Comparison of ENCODE assay signal across 1 cellular context in the genomic region with DNA sequence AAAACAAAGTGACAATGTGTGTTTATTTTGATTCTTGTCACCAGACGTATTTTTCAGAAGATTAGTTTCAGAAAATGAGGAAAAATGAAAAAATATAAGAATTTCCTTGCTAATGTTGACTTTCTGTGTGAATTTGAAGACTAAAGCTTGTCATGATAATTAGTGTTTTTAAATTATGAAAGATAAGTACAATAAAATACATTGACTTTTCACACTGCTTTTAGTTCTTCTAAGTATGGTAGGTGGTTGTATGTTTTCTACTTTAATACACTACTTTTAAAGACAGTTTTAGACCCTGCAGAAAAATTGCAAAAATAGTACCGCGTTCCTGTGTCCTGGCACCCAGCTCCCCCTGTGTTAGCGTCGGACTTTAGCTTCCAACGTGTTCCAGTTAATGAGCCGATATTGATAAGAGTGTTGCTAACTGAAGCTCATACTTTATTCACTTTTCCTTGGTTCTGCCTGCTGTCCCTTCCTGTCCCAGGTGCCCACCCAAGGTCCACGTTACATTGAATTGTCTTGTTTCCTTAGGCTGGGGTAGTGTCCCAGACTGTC.
TF ChIP-seq lines count a peak whose summit lies in the region.

No MANE protein-coding gene starts in this region.

TF ChIP-seq in K562, 482 proteins besides CTCF, POLR2A, EP300 and RAD21 (continued from another document):
- TF ChIP-seq, protein P1, sequence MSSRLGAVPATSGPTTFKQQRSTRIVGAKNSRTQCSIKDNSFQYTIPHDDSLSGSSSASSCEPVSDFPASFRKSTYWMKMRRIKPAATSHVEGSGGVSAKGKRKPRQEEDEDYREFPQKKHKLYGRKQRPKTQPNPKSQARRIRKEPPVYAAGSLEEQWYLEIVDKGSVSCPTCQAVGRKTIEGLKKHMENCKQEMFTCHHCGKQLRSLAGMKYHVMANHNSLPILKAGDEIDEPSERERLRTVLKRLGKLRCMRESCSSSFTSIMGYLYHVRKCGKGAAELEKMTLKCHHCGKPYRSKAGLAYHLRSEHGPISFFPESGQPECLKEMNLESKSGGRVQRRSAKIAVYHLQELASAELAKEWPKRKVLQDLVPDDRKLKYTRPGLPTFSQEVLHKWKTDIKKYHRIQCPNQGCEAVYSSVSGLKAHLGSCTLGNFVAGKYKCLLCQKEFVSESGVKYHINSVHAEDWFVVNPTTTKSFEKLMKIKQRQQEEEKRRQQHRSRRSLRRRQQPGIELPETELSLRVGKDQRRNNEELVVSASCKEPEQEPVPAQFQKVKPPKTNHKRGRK (tag; IDR thresholded peaks at IDR 0.05), result 0 out of 2 replicates have a peak, but pooled peaks have one; percentile 29
- TF ChIP-seq TARDBP (IDR thresholded peaks at IDR 0.05) (no peak), U2AF2 (optimal IDR thresholded peaks at IDR 0.05; ENCODE audit: low read depth, low read length) (no peak), ARID1B (IDR thresholded peaks at IDR 0.05) (0 out of 2 replicates have a peak, but pooled peaks have one; percentile 0), NFATC3 (IDR thresholded peaks at IDR 0.05) (no peak), EWSR1 (IDR thresholded peaks at IDR 0.05; ENCODE audit: borderline replicate concordance, low read depth, partially characterized antibody) (no peak), CEBPG (CRISPR knock-in tag; IDR thresholded peaks at IDR 0.05) (no peak), CEBPG (tag; conservative IDR thresholded peaks at IDR 0.05 in 1 of 2, IDR thresholded peaks at IDR 0.05 in 1 of 2) (no peak), ESRRB (CRISPR knock-in tag; IDR thresholded peaks at IDR 0.05; ENCODE audit: borderline replicate concordance) (no peak), CXXC5 (CRISPR knock-in tag; IDR thresholded peaks at IDR 0.05) (no peak), RBM22 (IDR thresholded peaks at IDR 0.05; ENCODE audit: low read depth, low read length, poor library complexity, severe bottlenecking) (no peak), ZNF444 (CRISPR knock-in tag; IDR thresholded peaks at IDR 0.05) (no peak), POLR2AphosphoS2 (IDR thresholded peaks at IDR 0.05; ENCODE audit: low read length) (no peak), SREBF1 (IDR thresholded peaks at IDR 0.05; ENCODE audit: borderline replicate concordance, low read depth, low read length) (no peak), EP400 (IDR thresholded peaks at IDR 0.05) (peak; percentile 8; the same call in 1 of the 2 replicates), PTRF (tag; IDR thresholded peaks at IDR 0.05) (no peak), GTF2E2 (tag; IDR thresholded peaks at IDR 0.05) (no peak), ZZZ3 (IDR thresholded peaks at IDR 0.05) (no peak), HSF4 (CRISPR knock-in tag; IDR thresholded peaks at IDR 0.05; ENCODE audit: borderline replicate concordance) (no peak), FOXK2 (conservative IDR thresholded peaks at IDR 0.05 in 1 of 2, IDR thresholded peaks at IDR 0.05 in 1 of 2; ENCODE audit: low read depth in 2 of 2) (no peak), KHSRP (IDR thresholded peaks at IDR 0.05) (no peak)
- TF ChIP-seq, protein P2, sequence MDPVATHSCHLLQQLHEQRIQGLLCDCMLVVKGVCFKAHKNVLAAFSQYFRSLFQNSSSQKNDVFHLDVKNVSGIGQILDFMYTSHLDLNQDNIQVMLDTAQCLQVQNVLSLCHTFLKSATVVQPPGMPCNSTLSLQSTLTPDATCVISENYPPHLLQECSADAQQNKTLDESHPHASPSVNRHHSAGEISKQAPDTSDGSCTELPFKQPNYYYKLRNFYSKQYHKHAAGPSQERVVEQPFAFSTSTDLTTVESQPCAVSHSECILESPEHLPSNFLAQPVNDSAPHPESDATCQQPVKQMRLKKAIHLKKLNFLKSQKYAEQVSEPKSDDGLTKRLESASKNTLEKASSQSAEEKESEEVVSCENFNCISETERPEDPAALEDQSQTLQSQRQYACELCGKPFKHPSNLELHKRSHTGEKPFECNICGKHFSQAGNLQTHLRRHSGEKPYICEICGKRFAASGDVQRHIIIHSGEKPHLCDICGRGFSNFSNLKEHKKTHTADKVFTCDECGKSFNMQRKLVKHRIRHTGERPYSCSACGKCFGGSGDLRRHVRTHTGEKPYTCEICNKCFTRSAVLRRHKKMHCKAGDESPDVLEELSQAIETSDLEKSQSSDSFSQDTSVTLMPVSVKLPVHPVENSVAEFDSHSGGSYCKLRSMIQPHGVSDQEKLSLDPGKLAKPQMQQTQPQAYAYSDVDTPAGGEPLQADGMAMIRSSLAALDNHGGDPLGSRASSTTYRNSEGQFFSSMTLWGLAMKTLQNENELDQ (CRISPR knock-in tag; IDR thresholded peaks at IDR 0.05; ENCODE audit: borderline replicate concordance), result no peak
- TF ChIP-seq, protein P3, sequence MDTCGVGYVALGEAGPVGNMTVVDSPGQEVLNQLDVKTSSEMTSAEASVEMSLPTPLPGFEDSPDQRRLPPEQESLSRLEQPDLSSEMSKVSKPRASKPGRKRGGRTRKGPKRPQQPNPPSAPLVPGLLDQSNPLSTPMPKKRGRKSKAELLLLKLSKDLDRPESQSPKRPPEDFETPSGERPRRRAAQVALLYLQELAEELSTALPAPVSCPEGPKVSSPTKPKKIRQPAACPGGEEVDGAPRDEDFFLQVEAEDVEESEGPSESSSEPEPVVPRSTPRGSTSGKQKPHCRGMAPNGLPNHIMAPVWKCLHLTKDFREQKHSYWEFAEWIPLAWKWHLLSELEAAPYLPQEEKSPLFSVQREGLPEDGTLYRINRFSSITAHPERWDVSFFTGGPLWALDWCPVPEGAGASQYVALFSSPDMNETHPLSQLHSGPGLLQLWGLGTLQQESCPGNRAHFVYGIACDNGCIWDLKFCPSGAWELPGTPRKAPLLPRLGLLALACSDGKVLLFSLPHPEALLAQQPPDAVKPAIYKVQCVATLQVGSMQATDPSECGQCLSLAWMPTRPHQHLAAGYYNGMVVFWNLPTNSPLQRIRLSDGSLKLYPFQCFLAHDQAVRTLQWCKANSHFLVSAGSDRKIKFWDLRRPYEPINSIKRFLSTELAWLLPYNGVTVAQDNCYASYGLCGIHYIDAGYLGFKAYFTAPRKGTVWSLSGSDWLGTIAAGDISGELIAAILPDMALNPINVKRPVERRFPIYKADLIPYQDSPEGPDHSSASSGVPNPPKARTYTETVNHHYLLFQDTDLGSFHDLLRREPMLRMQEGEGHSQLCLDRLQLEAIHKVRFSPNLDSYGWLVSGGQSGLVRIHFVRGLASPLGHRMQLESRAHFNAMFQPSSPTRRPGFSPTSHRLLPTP (IDR thresholded peaks at IDR 0.05; ENCODE audit: borderline replicate concordance, extremely low read depth, insufficient read length), result no peak
- TF ChIP-seq, protein P4, sequence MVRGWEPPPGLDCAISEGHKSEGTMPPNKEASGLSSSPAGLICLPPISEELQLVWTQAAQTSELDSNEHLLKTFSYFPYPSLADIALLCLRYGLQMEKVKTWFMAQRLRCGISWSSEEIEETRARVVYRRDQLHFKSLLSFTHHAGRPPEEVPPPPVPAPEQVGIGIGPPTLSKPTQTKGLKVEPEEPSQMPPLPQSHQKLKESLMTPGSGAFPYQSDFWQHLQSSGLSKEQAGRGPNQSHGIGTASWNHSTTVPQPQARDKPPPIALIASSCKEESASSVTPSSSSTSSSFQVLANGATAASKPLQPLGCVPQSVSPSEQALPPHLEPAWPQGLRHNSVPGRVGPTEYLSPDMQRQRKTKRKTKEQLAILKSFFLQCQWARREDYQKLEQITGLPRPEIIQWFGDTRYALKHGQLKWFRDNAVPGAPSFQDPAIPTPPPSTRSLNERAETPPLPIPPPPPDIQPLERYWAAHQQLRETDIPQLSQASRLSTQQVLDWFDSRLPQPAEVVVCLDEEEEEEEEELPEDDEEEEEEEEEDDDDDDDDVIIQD (CRISPR knock-in tag; IDR thresholded peaks at IDR 0.05), result no peak
- TF ChIP-seq, protein P5, sequence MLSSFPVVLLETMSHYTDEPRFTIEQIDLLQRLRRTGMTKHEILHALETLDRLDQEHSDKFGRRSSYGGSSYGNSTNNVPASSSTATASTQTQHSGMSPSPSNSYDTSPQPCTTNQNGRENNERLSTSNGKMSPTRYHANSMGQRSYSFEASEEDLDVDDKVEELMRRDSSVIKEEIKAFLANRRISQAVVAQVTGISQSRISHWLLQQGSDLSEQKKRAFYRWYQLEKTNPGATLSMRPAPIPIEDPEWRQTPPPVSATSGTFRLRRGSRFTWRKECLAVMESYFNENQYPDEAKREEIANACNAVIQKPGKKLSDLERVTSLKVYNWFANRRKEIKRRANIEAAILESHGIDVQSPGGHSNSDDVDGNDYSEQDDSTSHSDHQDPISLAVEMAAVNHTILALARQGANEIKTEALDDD (IDR thresholded peaks at IDR 0.05), result no peak
- TF ChIP-seq, protein P6, sequence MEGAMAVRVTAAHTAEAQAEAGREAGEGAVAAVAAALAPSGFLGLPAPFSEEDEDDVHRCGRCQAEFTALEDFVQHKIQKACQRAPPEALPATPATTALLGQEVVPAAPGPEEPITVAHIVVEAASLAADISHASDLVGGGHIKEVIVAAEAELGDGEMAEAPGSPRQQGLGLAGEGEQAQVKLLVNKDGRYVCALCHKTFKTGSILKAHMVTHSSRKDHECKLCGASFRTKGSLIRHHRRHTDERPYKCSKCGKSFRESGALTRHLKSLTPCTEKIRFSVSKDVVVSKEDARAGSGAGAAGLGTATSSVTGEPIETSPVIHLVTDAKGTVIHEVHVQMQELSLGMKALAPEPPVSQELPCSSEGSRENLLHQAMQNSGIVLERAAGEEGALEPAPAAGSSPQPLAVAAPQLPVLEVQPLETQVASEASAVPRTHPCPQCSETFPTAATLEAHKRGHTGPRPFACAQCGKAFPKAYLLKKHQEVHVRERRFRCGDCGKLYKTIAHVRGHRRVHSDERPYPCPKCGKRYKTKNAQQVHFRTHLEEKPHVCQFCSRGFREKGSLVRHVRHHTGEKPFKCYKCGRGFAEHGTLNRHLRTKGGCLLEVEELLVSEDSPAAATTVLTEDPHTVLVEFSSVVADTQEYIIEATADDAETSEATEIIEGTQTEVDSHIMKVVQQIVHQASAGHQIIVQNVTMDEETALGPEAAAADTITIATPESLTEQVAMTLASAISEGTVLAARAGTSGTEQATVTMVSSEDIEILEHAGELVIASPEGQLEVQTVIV (CRISPR knock-in tag; IDR thresholded peaks at IDR 0.05; ENCODE audit: borderline replicate concordance), result no peak
- TF ChIP-seq, protein P7, sequence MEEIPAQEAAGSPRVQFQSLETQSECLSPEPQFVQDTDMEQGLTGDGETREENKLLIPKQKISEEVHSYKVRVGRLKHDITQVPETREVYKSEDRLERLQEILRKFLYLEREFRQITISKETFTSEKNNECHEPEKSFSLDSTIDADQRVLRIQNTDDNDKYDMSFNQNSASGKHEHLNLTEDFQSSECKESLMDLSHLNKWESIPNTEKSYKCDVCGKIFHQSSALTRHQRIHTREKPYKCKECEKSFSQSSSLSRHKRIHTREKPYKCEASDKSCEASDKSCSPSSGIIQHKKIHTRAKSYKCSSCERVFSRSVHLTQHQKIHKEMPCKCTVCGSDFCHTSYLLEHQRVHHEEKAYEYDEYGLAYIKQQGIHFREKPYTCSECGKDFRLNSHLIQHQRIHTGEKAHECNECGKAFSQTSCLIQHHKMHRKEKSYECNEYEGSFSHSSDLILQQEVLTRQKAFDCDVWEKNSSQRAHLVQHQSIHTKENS (CRISPR knock-in tag; IDR thresholded peaks at IDR 0.05), result no peak
- TF ChIP-seq, protein P8, sequence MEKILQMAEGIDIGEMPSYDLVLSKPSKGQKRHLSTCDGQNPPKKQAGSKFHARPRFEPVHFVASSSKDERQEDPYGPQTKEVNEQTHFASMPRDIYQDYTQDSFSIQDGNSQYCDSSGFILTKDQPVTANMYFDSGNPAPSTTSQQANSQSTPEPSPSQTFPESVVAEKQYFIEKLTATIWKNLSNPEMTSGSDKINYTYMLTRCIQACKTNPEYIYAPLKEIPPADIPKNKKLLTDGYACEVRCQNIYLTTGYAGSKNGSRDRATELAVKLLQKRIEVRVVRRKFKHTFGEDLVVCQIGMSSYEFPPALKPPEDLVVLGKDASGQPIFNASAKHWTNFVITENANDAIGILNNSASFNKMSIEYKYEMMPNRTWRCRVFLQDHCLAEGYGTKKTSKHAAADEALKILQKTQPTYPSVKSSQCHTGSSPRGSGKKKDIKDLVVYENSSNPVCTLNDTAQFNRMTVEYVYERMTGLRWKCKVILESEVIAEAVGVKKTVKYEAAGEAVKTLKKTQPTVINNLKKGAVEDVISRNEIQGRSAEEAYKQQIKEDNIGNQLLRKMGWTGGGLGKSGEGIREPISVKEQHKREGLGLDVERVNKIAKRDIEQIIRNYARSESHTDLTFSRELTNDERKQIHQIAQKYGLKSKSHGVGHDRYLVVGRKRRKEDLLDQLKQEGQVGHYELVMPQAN (IDR thresholded peaks at IDR 0.05; ENCODE audit: borderline replicate concordance), result peak; percentile 24; the same call in 1 of the 2 replicates
